Comparison of ENCODE assay signal across 8 cellular contexts in genomic region chr17:7281074-7281952, GRCh38. TPM values are rescaled to one million over a fixed set of nuclear protein-coding genes. Genes with fewer than 3 reads are reported as not detected.
DNase-seq lines count a peak whose midpoint lies in the region; ATAC-seq and TF ChIP-seq lines count a peak whose summit lies in the region.

Gene SLC2A4 (plus strand): TSS chr17:7281718. CDS start chr17:7281935, 217 bp downstream.

- no peaks in the 10 kb centered on the region for H3K36me3 Mint-ChIP-seq in activated CD8-positive, alpha-beta T cell treated with anti-CD3 and anti-CD28 coated beads, Interleukin-2, amount 10 ng/mL, durations not matched to agents 7 days and 5 days (ENCODE audit: low read depth)

- H3K27me3 Mint-ChIP-seq in activated CD8-positive, alpha-beta T cell treated with anti-CD3 and anti-CD28 coated beads, Interleukin-2, amount 10 ng/mL, durations not matched to agents 7 days and 5 days (ENCODE audit: low read depth): peaks cover 25% of the 10 kb centered on the region

- no peaks in the 10 kb centered on the region for H3K9me3 ChIP-seq in duodenal mucosa (ENCODE audit: control insufficient read depth in 1 of 2, low read length in 2 of 2)
- no peaks in the 10 kb centered on the region for H3K9me3 ChIP-seq in right lobe of liver

- H3K27me3 ChIP-seq in duodenal mucosa (ENCODE audit: control insufficient read depth in 1 of 2, insufficient read depth in 2 of 2, low read length in 2 of 2): peaks cover 0 to 13% of the 10 kb centered on the region in 2 donors
- no peaks in the 10 kb centered on the region for H3K27me3 ChIP-seq in right lobe of liver

- H3K9ac ChIP-seq in duodenal mucosa (ENCODE audit: low read depth in 1 of 2, low read length in 2 of 2): peak within 1 kb of the TSS; percentile 67 to 84

- CTCF ChIA-PET in activated CD8-positive, alpha-beta T cell treated with anti-CD3 and anti-CD28 coated beads, Interleukin-2, amount 10 ng/mL, durations not matched to agents 7 days and 5 days (lab: Charles Lee): interaction anchor here (0.8 to 8.8 kb wide), 13 partner anchors 10 to 279 kb away, joined by 3 to 81 read pairs (median 4); partner anchors contain the start of genes ACAP1, TMEM256 and TMEM95

- no peaks in the 10 kb centered on the region for H3K9me3 Mint-ChIP-seq in activated CD8-positive, alpha-beta T cell treated with anti-CD3 and anti-CD28 coated beads, Interleukin-2, amount 10 ng/mL, durations not matched to agents 7 days and 5 days (ENCODE audit: insufficient read depth)

- H3K4me1 ChIP-seq in duodenal mucosa (ENCODE audit: control insufficient read depth in 1 of 2, insufficient read depth in 2 of 2, low read length in 2 of 2) (peaks cover 21 to 35% of the 10 kb centered on the region in 2 donors), right lobe of liver (peaks cover 0 to 20% (median 2%) of the 10 kb centered on the region in 4 donors)

- intact Hi-C loops in right lobe of liver (cut with DNase I): no loop called here

- 0% methylated on average over 33 of the region's 71 CpGs for WGBS in right lobe of liver (ENCODE audit: insufficient coverage, low coverage, low lambda C conversion rate, missing lambda C conversion rate)

- DNase-seq in GM10266 (ENCODE audit: extremely low spot score) (peak; percentile 97), NCI-H748 (lab: John Stamatoyannopoulos, UW; ENCODE audit: unreplicated experiment) (peak; percentile 98), right lobe of liver (peak; percentile 96 to 97 (median 97))
- DNase-seq in activated CD8-positive, alpha-beta T cell treated with anti-CD3 and anti-CD28 coated beads, Interleukin-2, amount 10 ng/mL, durations not matched to agents 7 days and 5 days: peak; percentile 86
- DNase-seq in stimulated activated CD4-positive, alpha-beta T cell treated with anti-CD3 and anti-CD28 coated beads, Interleukin-2, amount 100 ng/mL, for 48 hours: peak; percentile 87 to 88

- TF ChIP-seq CTCF in GM10266 (IDR thresholded peaks at IDR 0.05; ENCODE audit: control insufficient read depth, insufficient read depth, low read depth, missing control alignments) (no peak), right lobe of liver (IDR thresholded peaks at IDR 0.05) (no peak)

- H3K4me3 Mint-ChIP-seq in activated CD8-positive, alpha-beta T cell treated with anti-CD3 and anti-CD28 coated beads, Interleukin-2, amount 10 ng/mL, durations not matched to agents 7 days and 5 days: peak within 1 kb of the TSS; percentile 73

- POLR2A ChIA-PET in activated CD8-positive, alpha-beta T cell treated with anti-CD3 and anti-CD28 coated beads, Interleukin-2, amount 10 ng/mL, durations not matched to agents 7 days and 5 days (lab: Charles Lee): interaction anchor here (1.0 to 2.3 kb wide), 3 partner anchors 11 to 269 kb away, joined by 5 to 8 read pairs (median 5); no protein-coding TSS in a partner anchor

- ATAC-seq in HG03135 (IDR thresholded peaks at IDR 0.05; ENCODE audit: unreplicated experiment) (peak; percentile 53), right lobe of liver (peak; percentile 86 to 91 (median 90)), GM18519 (IDR thresholded peaks at IDR 0.05; ENCODE audit: low FRiP score, unreplicated experiment) (no peak)
- peak; percentile 76 for ATAC-seq in activated CD8-positive, alpha-beta T cell treated with anti-CD3 and anti-CD28 coated beads, Interleukin-2, amount 10 ng/mL, durations not matched to agents 7 days and 5 days

- no peaks in the 10 kb centered on the region for H3K36me3 ChIP-seq in duodenal mucosa (ENCODE audit: control insufficient read depth in 1 of 2, insufficient read depth in 2 of 2, low read length in 2 of 2)
- no peaks in the 10 kb centered on the region for H3K36me3 ChIP-seq in right lobe of liver

- H3K4me3 ChIP-seq in duodenal mucosa (ENCODE audit: low read depth in 1 of 2, low read length in 2 of 2): peak within 1 kb of the TSS; percentile 77 to 80
- H3K4me3 ChIP-seq in right lobe of liver: peak within 1 kb of the TSS; percentile 22 to 61 (median 53)

- H3K27ac ChIP-seq in duodenal mucosa (ENCODE audit: low read depth, low read length) (peak within 1 kb of the TSS; percentile 72), right lobe of liver (peak within 1 kb of the TSS in 2 of 3 donors; percentile 73)

- peaks cover 27% of the 10 kb centered on the region for H3K4me1 Mint-ChIP-seq in activated CD8-positive, alpha-beta T cell treated with anti-CD3 and anti-CD28 coated beads, Interleukin-2, amount 10 ng/mL, durations not matched to agents 7 days and 5 days (ENCODE audit: low read depth)

- peak within 1 kb of the TSS; percentile 50 for H3K27ac Mint-ChIP-seq in activated CD8-positive, alpha-beta T cell treated with anti-CD3 and anti-CD28 coated beads, Interleukin-2, amount 10 ng/mL, durations not matched to agents 7 days and 5 days

- TF ChIP-seq POLR2A in right lobe of liver (IDR thresholded peaks at IDR 0.05): no peak

RNA-seq across cellular contexts. Expression of gene SLC2A4, which starts in this region (rescaled TPM):
- not detected for total RNA-seq in activated CD8-positive, alpha-beta T cell treated with anti-CD3 and anti-CD28 coated beads, Interleukin-2, amount 10 ng/mL, durations not matched to agents 7 days and 5 days
- 1 to 10 TPM in 4 of 6 experiments, under 1 TPM in 2; 0.66 to 2.1 (median 1.4) TPM for total RNA-seq in right lobe of liver

Comparison
In these comparisons a context has a peak if more than half of its experiments do, and no peak if none do; other contexts are left out.
1. Peak in DNase-seq and ATAC-seq in activated CD8-positive, alpha-beta T cell treated with anti-CD3 and anti-CD28 coated beads, Interleukin-2, amount 10 ng/mL, durations not matched to agents 7 days and 5 days; RNA of the gene not detected or under 1 TPM.